In genomic region chr1:84122780-84123382, GRCh38 we compare ENCODE assay signal across 8 cellular contexts. TPM values are rescaled to one million over a fixed set of nuclear protein-coding genes. Genes with fewer than 3 reads are reported as not detected.
DNase-seq lines count a peak whose midpoint lies in the region; ATAC-seq and TF ChIP-seq lines count a peak whose summit lies in the region.

No MANE protein-coding gene starts in this region.

- no peak for TF ChIP-seq EP300 in Ishikawa (IDR thresholded peaks at IDR 0.05; ENCODE audit: borderline replicate concordance)

- TF ChIP-seq CTCF in C4-2B (conservative IDR thresholded peaks at IDR 0.05), result peak; percentile 91
- TF ChIP-seq CTCF in RWPE2 (IDR thresholded peaks at IDR 0.05; ENCODE audit: poor library complexity, severe bottlenecking), result peak; percentile 88
- peak; percentile 45 to 76 (median 66) for TF ChIP-seq CTCF in adrenal gland (IDR thresholded peaks at IDR 0.05)

- H3K4me3 ChIP-seq in RWPE2 (ENCODE audit: severe bottlenecking), result no peak overlapping the region
- no peak overlapping the region for H3K4me3 ChIP-seq in adrenal gland

- H3K36me3 ChIP-seq in RWPE2 (ENCODE audit: low read depth) (no peaks in the 10 kb centered on the region), adrenal gland (replicated peaks in 1 of 2) (no peaks in the 10 kb centered on the region)

- H3K4me1 ChIP-seq in RWPE2 (ENCODE audit: insufficient read depth, poor library complexity, severe bottlenecking), result no peaks in the 10 kb centered on the region
- no peaks in the 10 kb centered on the region for H3K4me1 ChIP-seq in adrenal gland (replicated peaks in 1 of 2)

- DNase-seq in GM19238 (ENCODE audit: insufficient read length, low spot score) (peak; percentile 5), RWPE2 (ENCODE audit: low spot score) (no peak), adrenal gland (peak; percentile 32 to 76 (median 53)), iPS-NIHi11 (ENCODE audit: low spot score) (peak; percentile 23), SIG-M5 treated with dmso at 0.1 percent for 504 hours (lab: John Stamatoyannopoulos, UW; ENCODE audit: unreplicated experiment) (no peak)
- peak; percentile 39 for DNase-seq in stimulated activated CD4-positive, alpha-beta T cell treated with anti-CD3 and anti-CD28 coated beads, Interleukin-2, amount 100 ng/mL, for 4 hours (ENCODE audit: low read depth)

- ATAC-seq in RWPE2 (ENCODE audit: low read depth), result peak; percentile 65; the same call in 1 of the 3 replicates

- H3K27me3 ChIP-seq in RWPE2 (ENCODE audit: insufficient read depth, poor library complexity, severe bottlenecking) (no peaks in the 10 kb centered on the region), adrenal gland (no peaks in the 10 kb centered on the region)

- WGBS in adrenal gland, 4 donors, result 2 to 7% (median 6%) methylated on average over 2 of the region's 2 CpGs

- TF ChIP-seq POLR2A in adrenal gland (IDR thresholded peaks at IDR 0.05), result no peak

- H3K9me3 ChIP-seq in RWPE2 (ENCODE audit: severe bottlenecking), result no peaks in the 10 kb centered on the region
- no peaks in the 10 kb centered on the region for H3K9me3 ChIP-seq in adrenal gland (replicated peaks in 1 of 3)

- intact Hi-C loops in adrenal gland (cut with DNase I), result loop anchor here (2.0 to 10.0 kb wide), 2 partner anchors 188 to 192 kb away; no protein-coding TSS in a partner anchor

- no peak overlapping the region for H3K27ac ChIP-seq in C4-2B
- H3K27ac ChIP-seq in RWPE2 (ENCODE audit: poor library complexity, severe bottlenecking), result no peak overlapping the region
- H3K27ac ChIP-seq in adrenal gland, result no peak overlapping the region

- peak; percentile 78 for TF ChIP-seq RAD21 in Ishikawa (IDR thresholded peaks at IDR 0.05; ENCODE audit: low read depth)

TF ChIP-seq in Ishikawa, 13 proteins besides CTCF, POLR2A, EP300 and RAD21:
- TF ChIP-seq EGR1 (IDR thresholded peaks at IDR 0.05), result no peak
- no peak for TF ChIP-seq ZBTB7A (IDR thresholded peaks at IDR 0.05; ENCODE audit: low read depth)
- no peak for TF ChIP-seq CEBPB (IDR thresholded peaks at IDR 0.05)
- TF ChIP-seq USF1 (IDR thresholded peaks at IDR 0.05), result no peak
- TF ChIP-seq YY1 (IDR thresholded peaks at IDR 0.05; ENCODE audit: low read depth), result no peak

RNA-seq across cellular contexts. Expression of gene PRKACB, which starts 21.2 kb away (rescaled TPM):
- 10 to 100 TPM in 7 of 8 donors, 1 to 10 TPM in 1; 8.5 to 58.3 (median 31.2) TPM for total RNA-seq in adrenal gland
- polyA plus RNA-seq in adrenal gland, result 10 to 100 TPM in 2 of 3 donors, 1 to 10 TPM in 1; 7.7 to 79.8 (median 17.4) TPM

Comparison
In these comparisons a context has a peak if more than half of its experiments do, and no peak if none do; other contexts are left out.
1. DNase-seq: peak in GM19238 (single experiment), adrenal gland (7 of 7), iPS-NIHi11 (single experiment) and stimulated activated CD4-positive, alpha-beta T cell treated with anti-CD3 and anti-CD28 coated beads, Interleukin-2, amount 100 ng/mL, for 4 hours (single experiment); none in RWPE2 (single experiment) and SIG-M5 treated with dmso at 0.1 percent for 504 hours (single experiment).
2. Peak in every context shown above with its lines, with median percentiles within 50 percentile points of each other: CTCF ChIP-seq.